Comparison of ENCODE assay signal across 1 cellular context in the genomic region with DNA sequence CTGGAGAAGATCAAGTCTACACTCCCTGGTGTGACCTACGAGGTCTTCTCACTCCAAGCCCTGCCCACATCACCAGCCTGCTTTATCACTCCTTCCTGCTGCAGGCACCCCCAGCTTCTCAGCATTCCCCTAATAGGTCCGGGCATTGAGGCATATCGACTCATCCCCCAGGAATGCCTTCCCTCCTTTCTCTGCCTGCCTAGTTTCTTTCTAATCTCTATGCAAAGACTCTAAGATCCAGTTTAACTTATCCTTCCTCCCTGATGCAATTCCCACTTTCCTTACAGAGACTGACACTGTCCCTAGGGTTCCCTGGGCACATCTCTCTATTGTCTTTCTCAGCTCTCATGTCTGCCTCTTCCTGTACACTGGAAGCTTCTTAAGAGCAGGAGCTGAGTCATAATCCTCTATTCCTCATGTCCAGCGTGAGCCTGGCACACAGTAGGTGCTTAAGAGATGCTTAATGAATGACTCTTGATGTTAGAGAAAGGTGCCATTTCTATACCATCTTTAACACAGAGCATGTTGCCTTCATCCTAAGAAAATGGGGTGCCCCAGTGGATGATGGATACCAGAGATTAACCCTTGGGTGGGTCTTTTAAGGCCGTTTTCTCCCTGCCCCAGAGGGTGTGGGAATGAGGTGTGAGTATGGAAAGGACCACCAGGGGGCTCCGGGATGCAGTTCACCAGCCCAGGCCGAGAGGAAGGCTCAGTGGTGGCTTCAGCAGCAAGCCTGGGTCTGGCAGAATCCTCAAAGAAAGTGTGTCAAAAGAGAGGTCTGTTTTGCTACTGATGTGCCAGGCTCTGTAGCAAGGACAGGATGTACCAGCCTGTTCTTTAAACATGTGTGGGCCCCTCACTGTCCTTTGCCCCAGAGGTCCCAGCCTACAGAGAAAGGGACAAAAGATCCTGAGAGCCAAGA.
TF ChIP-seq lines count a peak whose summit lies in the region.

No MANE protein-coding gene starts in this region.

TF ChIP-seq in H1, 55 proteins besides CTCF, POLR2A, EP300 and RAD21 (continued from another document):
- TF ChIP-seq, protein P1, sequence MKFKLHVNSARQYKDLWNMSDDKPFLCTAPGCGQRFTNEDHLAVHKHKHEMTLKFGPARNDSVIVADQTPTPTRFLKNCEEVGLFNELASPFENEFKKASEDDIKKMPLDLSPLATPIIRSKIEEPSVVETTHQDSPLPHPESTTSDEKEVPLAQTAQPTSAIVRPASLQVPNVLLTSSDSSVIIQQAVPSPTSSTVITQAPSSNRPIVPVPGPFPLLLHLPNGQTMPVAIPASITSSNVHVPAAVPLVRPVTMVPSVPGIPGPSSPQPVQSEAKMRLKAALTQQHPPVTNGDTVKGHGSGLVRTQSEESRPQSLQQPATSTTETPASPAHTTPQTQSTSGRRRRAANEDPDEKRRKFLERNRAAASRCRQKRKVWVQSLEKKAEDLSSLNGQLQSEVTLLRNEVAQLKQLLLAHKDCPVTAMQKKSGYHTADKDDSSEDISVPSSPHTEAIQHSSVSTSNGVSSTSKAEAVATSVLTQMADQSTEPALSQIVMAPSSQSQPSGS (IDR thresholded peaks at IDR 0.05; ENCODE audit: low read length), result no peak
- TF ChIP-seq RFX5 (IDR thresholded peaks at IDR 0.05; ENCODE audit: borderline replicate concordance, low read depth, low read length) (no peak), JUND (IDR thresholded peaks at IDR 0.05; ENCODE audit: low read length) (peak; percentile 51; the same call in 1 of the 2 replicates), TBP (IDR thresholded peaks at IDR 0.05; ENCODE audit: low read depth, low read length) (no peak), GTF2F1 (IDR thresholded peaks at IDR 0.05; ENCODE audit: borderline replicate concordance, low read depth, low read length) (no peak), TEAD4 (IDR thresholded peaks at IDR 0.05; ENCODE audit: low read depth, low read length) (0 out of 2 replicates have a peak, but pooled peaks have one; percentile 24)
